19 cellular contexts compared by ENCODE assay signal in genomic region chr5:10648806-10649517, GRCh38.
"Had no signal": no experiment of that assay in that cellular context is flagged by ENCODE, and none has a peak within 500 bp of the region (broad histone marks: within the 10 kb centered on the region; RNA-seq: fewer than 3 reads in every experiment).

No MANE protein-coding gene starts in this region.

- H3K27ac Mint-ChIP-seq: activated naive CD4-positive, alpha-beta T cell treated with anti-CD3 and anti-CD28 coated beads, Interleukin-2, amount 50 U/mL, for 24 hours; activated T-cell treated with anti-CD3 and anti-CD28 coated beads, Interleukin-2, amount 50 U/mL, for 72 hours; T-cell had no signal

- H3K36me3 Mint-ChIP-seq: activated naive CD4-positive, alpha-beta T cell treated with anti-CD3 and anti-CD28 coated beads, Interleukin-2, amount 50 U/mL, for 24 hours; naive B cell had no signal

- H3K9me3 ChIP-seq: esophagus squamous epithelium, heart right ventricle, left ventricle myocardium inferior, mucosa of descending colon, prostate gland, upper lobe of right lung had no signal

- ATAC-seq: activated T-cell treated with anti-CD3 and anti-CD28 coated beads, Interleukin-2, amount 50 U/mL, for 72 hours; mucosa of descending colon; T-cell had no signal

- DNase-seq: activated CD4-positive, alpha-beta T cell treated with anti-CD3 and anti-CD28 coated beads, Interleukin-2, amount 50 U/mL, for 1 hour; activated CD8-positive, alpha-beta memory T cell treated with anti-CD3 and anti-CD28 coated beads, Interleukin-2, amount 50 U/mL, for 4 hours; activated effector memory CD4-positive, alpha-beta T cell treated with anti-CD3 and anti-CD28 coated beads, Interleukin-2, amount 50 U/mL, for 16 hours; activated T-cell treated with anti-CD3 and anti-CD28 coated beads, Interleukin-2, amount 50 U/mL, for 72 hours; effector CD8-positive, alpha-beta T cell; esophagus squamous epithelium; heart right ventricle; left ventricle myocardium inferior; mucosa of descending colon; naive B cell; small intestine; stimulated activated CD4-positive, alpha-beta T cell treated with anti-CD3 and anti-CD28 coated beads, Interleukin-4, amount 100 ng/mL, for 1 hour; T-cell; T-helper 9 cell; upper lobe of right lung had no signal

- H3K27me3 ChIP-seq: upper lobe of right lung had no signal

- H3K4me1 ChIP-seq: prostate gland, upper lobe of right lung had no signal

- H3K4me1 Mint-ChIP-seq: neural crest cell had no signal

- H3K4me3 ChIP-seq: esophagus squamous epithelium, heart right ventricle, left ventricle myocardium inferior, mucosa of descending colon, prostate gland, upper lobe of right lung had no signal

- H3K4me3 Mint-ChIP-seq: activated naive CD4-positive, alpha-beta T cell treated with anti-CD3 and anti-CD28 coated beads, Interleukin-2, amount 50 U/mL, for 24 hours; activated T-cell treated with anti-CD3 and anti-CD28 coated beads, Interleukin-2, amount 50 U/mL, for 72 hours; naive B cell; neural crest cell; T-cell had no signal

- H3K27me3 Mint-ChIP-seq: naive B cell had no signal

- H3K27ac ChIP-seq: esophagus squamous epithelium, heart right ventricle, left ventricle myocardium inferior, prostate gland, upper lobe of right lung had no signal

- H3K36me3 ChIP-seq: left ventricle myocardium inferior, prostate gland, upper lobe of right lung had no signal

- FAIRE-seq: endothelial cell of umbilical vein, small intestine had no signal

- H3K9me3 Mint-ChIP-seq: activated naive CD4-positive, alpha-beta T cell treated with anti-CD3 and anti-CD28 coated beads, Interleukin-2, amount 50 U/mL, for 24 hours; activated T-cell treated with anti-CD3 and anti-CD28 coated beads, Interleukin-2, amount 50 U/mL, for 72 hours; naive B cell; neural crest cell; T-cell had no signal
